ENCODE assay signal across 8 cellular contexts in genomic region chr2:32166115-32166549, GRCh38. TPM values are rescaled to one million over a fixed set of nuclear protein-coding genes. Genes with fewer than 3 reads are reported as not detected.
DNase-seq lines count a peak whose midpoint lies in the region; ATAC-seq and TF ChIP-seq lines count a peak whose summit lies in the region.

No MANE protein-coding gene starts in this region.

- no peaks in the 10 kb centered on the region for H3K9me3 Mint-ChIP-seq in mesothelial cell of epicardium

- H3K9me3 ChIP-seq in left ventricle myocardium inferior (replicated peaks) (no peaks in the 10 kb centered on the region), breast epithelium (no peaks in the 10 kb centered on the region)

- TF ChIP-seq POLR2A in breast epithelium (IDR thresholded peaks at IDR 0.05), result no peak

- H3K36me3 ChIP-seq in left ventricle myocardium inferior (peaks cover 9% of the 10 kb centered on the region), breast epithelium (no peaks in the 10 kb centered on the region)

- peaks cover 23% of the 10 kb centered on the region for H3K4me1 Mint-ChIP-seq in mesothelial cell of epicardium

- TF ChIP-seq CTCF in left ventricle myocardium inferior (IDR thresholded peaks at IDR 0.05; ENCODE audit: borderline replicate concordance) (no peak), breast epithelium (IDR thresholded peaks at IDR 0.05) (no peak), mesothelial cell of epicardium (IDR thresholded peaks at IDR 0.05; ENCODE audit: unreplicated experiment) (no peak)

- no peaks in the 10 kb centered on the region for H3K27me3 ChIP-seq in left ventricle myocardium inferior (ENCODE audit: low read depth)
- no peaks in the 10 kb centered on the region for H3K27me3 ChIP-seq in breast epithelium

- no peaks in the 10 kb centered on the region for H3K27me3 Mint-ChIP-seq in mesothelial cell of epicardium (ENCODE audit: low read depth)

- intact Hi-C loops in left ventricle myocardium inferior (cut with micrococcal nuclease) (no loop called here), left cardiac atrium (cut with DNase I) (loop anchor here in 1 of 2 donors (5.0 to 10.0 kb wide), 2 partner anchors 101 to 191 kb away; partner anchors contain the start of genes BIRC6 and SPAST), breast epithelium (cut with DNase I; ENCODE audit: low total_unique reads) (no loop called here)

- DNase-seq in left ventricle myocardium inferior (no peak), left cardiac atrium (no peak), breast epithelium (ENCODE audit: low spot score in 2 of 2) (no peak), mesothelial cell of epicardium (ENCODE audit: low spot score in 2 of 2, unreplicated experiment in 2 of 2) (no peak), NCI-H187 (lab: John Stamatoyannopoulos, UW) (no peak), ureter (ENCODE audit: low spot score) (no peak), NCI-H226 (no peak)
- no peak for DNase-seq in activated effector memory CD4-positive, alpha-beta T cell treated with anti-CD3 and anti-CD28 coated beads, Interleukin-2, amount 50 U/mL, for 16 hours

- H3K36me3 Mint-ChIP-seq in mesothelial cell of epicardium, result peaks cover 2% of the 10 kb centered on the region

- ATAC-seq in left cardiac atrium, result no peak

- H3K4me3 Mint-ChIP-seq in mesothelial cell of epicardium, result peak overlapping the region; percentile 100

- H3K4me1 ChIP-seq in left ventricle myocardium inferior (peaks cover 42% of the 10 kb centered on the region), breast epithelium (no peaks in the 10 kb centered on the region)

- peak overlapping the region; percentile 91 for H3K4me3 ChIP-seq in left ventricle myocardium inferior
- peak overlapping the region; percentile 71 to 86 (median 76) for H3K4me3 ChIP-seq in breast epithelium

- H3K27ac Mint-ChIP-seq in mesothelial cell of epicardium, result peak overlapping the region; percentile 100

- peak overlapping the region; percentile 90 for H3K27ac ChIP-seq in left ventricle myocardium inferior (replicated peaks)
- peak overlapping the region; percentile 87 to 90 for H3K27ac ChIP-seq in breast epithelium

RNA-seq across cellular contexts. Expression of gene SLC30A6, which starts 0.5 kb away (rescaled TPM):
- total RNA-seq in left ventricle myocardium inferior (13.4 TPM), left cardiac atrium (10 to 100 TPM; 13.9 to 19.6 TPM), breast epithelium (10 to 100 TPM; 19.0 to 31.2 (median 21.6) TPM), mesothelial cell of epicardium (30.2 to 33.2 TPM (median 31.1 TPM) in 3 replicates), ureter (24.9 TPM)
